In the genomic region with DNA sequence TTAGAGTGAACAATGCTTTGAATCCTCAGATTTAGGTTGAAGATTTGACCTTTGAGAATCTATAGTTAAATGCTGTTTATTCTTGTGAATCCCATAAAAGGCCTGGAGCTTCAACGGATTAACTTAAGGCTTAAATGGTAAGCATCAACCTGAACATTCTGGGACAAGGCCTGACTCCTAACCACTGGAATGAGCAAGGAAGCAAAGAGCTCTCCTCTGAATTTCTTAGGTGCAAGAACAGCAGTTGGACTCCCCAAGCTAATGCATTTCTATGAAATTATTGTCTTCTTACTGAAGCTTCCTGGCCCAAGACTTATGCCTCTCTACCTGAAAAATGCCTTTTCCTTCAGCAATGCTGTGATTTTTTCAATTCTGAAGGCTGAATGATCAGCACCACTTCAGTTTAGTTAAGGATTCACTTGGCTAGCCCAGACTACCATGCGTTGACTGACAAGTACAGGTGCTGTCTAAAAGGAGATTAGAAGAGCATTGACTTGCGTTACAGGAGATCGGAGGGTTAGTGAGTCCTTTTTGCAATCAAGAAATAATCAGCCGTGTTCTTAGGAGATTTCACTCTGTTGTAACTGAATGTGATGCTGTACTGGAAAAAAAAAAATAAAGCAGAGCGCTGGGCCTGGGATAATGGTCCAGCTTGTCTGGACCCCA, we compare ENCODE assay signal across 1 cellular context.
TF ChIP-seq lines count a peak whose summit lies in the region.

No MANE protein-coding gene starts in this region.

TF ChIP-seq in H1, 55 proteins besides CTCF, POLR2A, EP300 and RAD21:
- no peak for TF ChIP-seq POLR2AphosphoS5 (IDR thresholded peaks at IDR 0.05; ENCODE audit: low read depth, low read length)
- no peak for TF ChIP-seq BACH1 (IDR thresholded peaks at IDR 0.05; ENCODE audit: low read length)
- TF ChIP-seq HDAC6 (IDR thresholded peaks at IDR 0.05; ENCODE audit: low read depth, low read length): no peak
- TF ChIP-seq CHD2 (IDR thresholded peaks at IDR 0.05; ENCODE audit: low read length): no peak
- TF ChIP-seq TBP (IDR thresholded peaks at IDR 0.05; ENCODE audit: low read depth, low read length): no peak
- TF ChIP-seq NANOG (IDR thresholded peaks at IDR 0.05; ENCODE audit: insufficient read depth, low read depth, low read length, poor library complexity, severe bottlenecking): no peak
- no peak for TF ChIP-seq SRF (IDR thresholded peaks at IDR 0.05; ENCODE audit: low read depth, low read length)
- no peak for TF ChIP-seq SIRT6 (IDR thresholded peaks at IDR 0.05; ENCODE audit: low read length)
- TF ChIP-seq RBBP5 (IDR thresholded peaks at IDR 0.05; ENCODE audit: borderline replicate concordance, low read depth, low read length): no peak
- no peak for TF ChIP-seq SUZ12 (IDR thresholded peaks at IDR 0.05; ENCODE audit: low read length)
- TF ChIP-seq CBX5 (IDR thresholded peaks at IDR 0.05; ENCODE audit: low read depth, low read length): no peak
